ENCODE assay signal across 9 cellular contexts in genomic region chr1:2290171-2290578, GRCh38.
DNase-seq lines count a peak whose midpoint lies in the region; ATAC-seq and TF ChIP-seq lines count a peak whose summit lies in the region.
"Had no signal": no experiment of that assay in that cellular context is flagged by ENCODE, and none has a peak within 500 bp of the region (broad histone marks: within the 10 kb centered on the region; RNA-seq: fewer than 3 reads in every experiment).

No MANE protein-coding gene starts in this region.

- H3K4me1 Mint-ChIP-seq in activated CD4-positive, alpha-beta T cell treated with anti-CD3 and anti-CD28 coated beads, Interleukin-2, amount 10 ng/mL, durations not matched to agents 24 days and 14 days = peaks cover 60% of the 10 kb centered on the region

- H3K4me2 ChIP-seq in skeletal muscle satellite cell (ENCODE audit: low read length) (peak overlapping the region; percentile 73), smooth muscle cell (no peak overlapping the region)

- peak overlapping the region; percentile 16 for H3K27ac ChIP-seq in ectodermal cell (ENCODE audit: insufficient read depth, low read depth, low read length, poor library complexity, severe bottlenecking)
- H3K27ac ChIP-seq in smooth muscle cell (ENCODE audit: low read depth) = no peak overlapping the region

- H2AFZ ChIP-seq in smooth muscle cell (ENCODE audit: low read depth) = no peak overlapping the region

- no peaks in the 10 kb centered on the region for H3F3A ChIP-seq in smooth muscle cell (ENCODE audit: low read depth)

- H3K9ac ChIP-seq in skeletal muscle satellite cell (ENCODE audit: low read depth, low read length) (peak overlapping the region; percentile 65), smooth muscle cell (ENCODE audit: low read depth) (no peak overlapping the region)

- no peak for ATAC-seq in HG03280 (IDR thresholded peaks at IDR 0.05; ENCODE audit: unreplicated experiment)

- WGBS in ectodermal cell, 2 experiments = 87 to 89% methylated on average over 7 of the region's 7 CpGs
- 83% methylated on average over 7 of the region's 7 CpGs for WGBS in smooth muscle cell (ENCODE audit: low lambda C conversion rate)

- H3K4me3 ChIP-seq in ectodermal cell (ENCODE audit: insufficient read depth, low read depth, low read length) = no peak overlapping the region
- peak overlapping the region; percentile 27 for H3K4me3 ChIP-seq in skeletal muscle satellite cell (ENCODE audit: low read length)
- H3K4me3 ChIP-seq in smooth muscle cell = no peak overlapping the region
- H3K4me3 ChIP-seq: right lobe of liver had no signal

- H3K36me3 Mint-ChIP-seq in activated CD4-positive, alpha-beta T cell treated with anti-CD3 and anti-CD28 coated beads, Interleukin-2, amount 10 ng/mL, durations not matched to agents 24 days and 14 days (ENCODE audit: low read depth) = peaks cover 3% of the 10 kb centered on the region

- no peaks in the 10 kb centered on the region for H3K9me3 Mint-ChIP-seq in activated CD4-positive, alpha-beta T cell treated with anti-CD3 and anti-CD28 coated beads, Interleukin-2, amount 10 ng/mL, durations not matched to agents 24 days and 14 days

- intact Hi-C loops in activated CD4-positive, alpha-beta T cell treated with anti-CD3 and anti-CD28 coated beads, Interleukin-2, amount 10 ng/mL, durations not matched to agents 24 days and 14 days (cut with micrococcal nuclease) = loop anchor here (1.0 to 10.0 kb wide), 4 partner anchors 10 to 295 kb away; partner anchors contain the start of gene PRXL2B

- no peak for TF ChIP-seq CTCF in smooth muscle cell (IDR thresholded peaks at IDR 0.05; ENCODE audit: borderline replicate concordance, insufficient read depth, poor library complexity, severe bottlenecking)

- H3K79me2 ChIP-seq in smooth muscle cell (ENCODE audit: low read depth) = peaks cover 100% of the 10 kb centered on the region

- H3K4me3 Mint-ChIP-seq in activated CD4-positive, alpha-beta T cell treated with anti-CD3 and anti-CD28 coated beads, Interleukin-2, amount 10 ng/mL, durations not matched to agents 24 days and 14 days = peak overlapping the region; percentile 86

- H3K27ac Mint-ChIP-seq in activated CD4-positive, alpha-beta T cell treated with anti-CD3 and anti-CD28 coated beads, Interleukin-2, amount 10 ng/mL, durations not matched to agents 24 days and 14 days = peak overlapping the region; percentile 95

- peaks cover 22% of the 10 kb centered on the region for H3K4me1 ChIP-seq in ectodermal cell (ENCODE audit: control insufficient read depth, insufficient read depth, low read length)
- H3K4me1 ChIP-seq in skeletal muscle satellite cell (ENCODE audit: control insufficient read depth, insufficient read depth, low read length) = peaks cover 63% of the 10 kb centered on the region
- peaks cover 7% of the 10 kb centered on the region for H3K4me1 ChIP-seq in smooth muscle cell (ENCODE audit: low read depth)

- no peak for DNase-seq in activated CD4-positive, alpha-beta T cell treated with anti-CD3 and anti-CD28 coated beads, Interleukin-2, amount 10 ng/mL, durations not matched to agents 24 days and 14 days
- no peak for DNase-seq in activated CD4-positive, alpha-beta T cell treated with anti-CD3 and anti-CD28 coated beads, Interleukin-2, amount 50 U/mL, for 1 hour
- DNase-seq in M059J (ENCODE audit: low read depth) = peak; percentile 59
- DNase-seq in smooth muscle cell (lab: John Stamatoyannopoulos, UW; ENCODE audit: unreplicated experiment) = no peak
- DNase-seq in NCI-H187 (lab: John Stamatoyannopoulos, UW) = no peak

- H4K20me1 ChIP-seq in smooth muscle cell (ENCODE audit: low read depth) = peaks cover 99% of the 10 kb centered on the region

- no peaks in the 10 kb centered on the region for H3K27me3 ChIP-seq in ectodermal cell (ENCODE audit: control insufficient read depth, insufficient read depth, low read length, poor library complexity, severe bottlenecking)
- no peaks in the 10 kb centered on the region for H3K27me3 ChIP-seq in skeletal muscle satellite cell (ENCODE audit: control insufficient read depth, insufficient read depth, low read length)
- H3K27me3 ChIP-seq in smooth muscle cell (ENCODE audit: low read depth) = no peaks in the 10 kb centered on the region
- H3K27me3 ChIP-seq: right lobe of liver had no signal

- no peaks in the 10 kb centered on the region for H3K9me3 ChIP-seq in ectodermal cell (ENCODE audit: control insufficient read depth, low read length)
- no peaks in the 10 kb centered on the region for H3K9me3 ChIP-seq in skeletal muscle satellite cell (replicated peaks; ENCODE audit: low read length)
- no peaks in the 10 kb centered on the region for H3K9me3 ChIP-seq in smooth muscle cell (replicated peaks; ENCODE audit: low read depth)
- H3K9me3 ChIP-seq: right lobe of liver had no signal

- H3K27me3 Mint-ChIP-seq in activated CD4-positive, alpha-beta T cell treated with anti-CD3 and anti-CD28 coated beads, Interleukin-2, amount 10 ng/mL, durations not matched to agents 24 days and 14 days = no peaks in the 10 kb centered on the region

- H3K36me3 ChIP-seq in ectodermal cell (ENCODE audit: control insufficient read depth, insufficient read depth, low read length) (no peaks in the 10 kb centered on the region), skeletal muscle satellite cell (ENCODE audit: insufficient read depth, low read length) (no peaks in the 10 kb centered on the region), smooth muscle cell (ENCODE audit: low read depth) (no peaks in the 10 kb centered on the region)
- H3K36me3 ChIP-seq: right lobe of liver had no signal
